ENCODE assay signal across 39 cellular contexts in genomic region chr3:165201964-165202363, GRCh38. TPM values are rescaled to one million over a fixed set of nuclear protein-coding genes. Genes with fewer than 3 reads are reported as not detected.
"Had no signal": no experiment of that assay in that cellular context is flagged by ENCODE, and none has a peak within 500 bp of the region (broad histone marks: within the 10 kb centered on the region; RNA-seq: fewer than 3 reads in every experiment).

No MANE protein-coding gene starts in this region.

- H3K4me3 ChIP-seq: MG63 had no signal

- H3K9me3 ChIP-seq: MG63 had no signal

- DNase-seq: Kasumi-1, MG63, MM.1S, MV-4-11, NCI-H1048, NCI-H1092, NCI-H1092 treated with DMSO at 0.1 percent for 48 hours, NCI-H1105, NCI-H1105 treated with DMSO at 0.1 percent for 48 hours, NCI-H1417, NCI-H1417 treated with DMSO at 0.1 percent for 48 hours, NCI-H1436, NCI-H1436 treated with DMSO at 0.1 percent for 48 hours, NCI-H146, NCI-H1694, NCI-H1694 treated with DMSO at 0.1 percent for 48 hours, NCI-H187, NCI-H187 treated with DMSO at 0.1 percent for 48 hours, NCI-H1930, NCI-H2029, NCI-H2029 treated with DMSO at 0.1 percent for 48 hours, NCI-H2081, NCI-H2081 treated with DMSO at 0.1 percent for 48 hours, NCI-H2107, NCI-H2171, NCI-H2171 treated with DMSO at 0.1 percent for 48 hours, NCI-H2227 treated with DMSO at 0.1 percent for 48 hours, NCI-H226, NCI-H345, NCI-H446, NCI-H446 treated with DMSO at 0.1 percent for 48 hours, NCI-H510A, NCI-H510A treated with DMSO at 0.1 percent for 48 hours, NCI-H524, NCI-H524 treated with DMSO at 0.1 percent for 48 hours had no signal

- H3K36me3 ChIP-seq: MG63 had no signal

RNA-seq across cellular contexts. Expression of gene SLITRK3, which starts 5.8 kb away (rescaled TPM):
- total RNA-seq: LHCN-M2, M059J, MCF 10A, NCI-H460 had no signal
